20 cellular contexts compared by ENCODE assay signal in the genomic region with DNA sequence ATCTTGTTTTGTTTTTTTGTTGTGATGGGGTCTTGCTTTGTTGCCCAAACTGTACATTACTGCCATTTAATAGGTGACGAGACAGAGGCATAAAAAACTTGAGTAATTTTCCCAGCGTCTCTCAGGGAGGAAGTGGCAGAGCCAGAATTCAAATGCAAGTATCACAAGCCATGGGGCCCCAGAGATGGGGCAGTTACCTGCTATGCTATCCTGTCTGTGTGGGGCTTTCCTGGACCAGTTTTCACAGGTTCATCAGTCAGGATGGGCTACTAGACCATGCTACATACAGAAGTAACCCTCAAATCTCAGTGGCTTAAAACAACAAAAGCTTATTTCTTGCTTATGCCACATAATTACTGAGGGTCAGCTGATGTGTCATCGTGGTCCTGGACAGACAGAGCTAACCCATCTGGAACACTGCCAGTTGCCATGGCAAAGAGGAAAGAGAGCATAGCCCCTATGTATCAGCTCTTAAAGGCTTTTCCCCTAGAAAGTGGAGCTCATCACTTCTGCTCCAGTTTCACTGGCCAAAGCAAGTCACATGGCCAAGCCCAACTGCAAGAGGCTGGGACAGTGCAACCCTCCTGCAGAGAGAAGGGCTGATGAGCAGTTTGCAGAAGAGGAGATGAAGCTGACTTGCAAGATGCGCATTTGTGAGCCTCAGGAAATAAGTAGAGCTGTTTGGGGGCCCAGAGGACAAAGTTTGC. TPM values are rescaled to one million over a fixed set of nuclear protein-coding genes. Genes with fewer than 3 reads are reported as not detected.
DNase-seq lines count a peak whose midpoint lies in the region; ATAC-seq and TF ChIP-seq lines count a peak whose summit lies in the region.
"Had no signal": no experiment of that assay in that cellular context is flagged by ENCODE, and none has a peak within 500 bp of the region (broad histone marks: within the 10 kb centered on the region; RNA-seq: fewer than 3 reads in every experiment).

No MANE protein-coding gene starts in this region.

- no TSS peak for BruUV-seq in A673 (replicated peaks; lab: Mats Ljungman, UMichigan)

- no peaks in the 10 kb centered on the region for H3K27me3 ChIP-seq in A673 (replicated peaks; ENCODE audit: insufficient read depth, low read depth, low read length, poor library complexity)
- H3K27me3 ChIP-seq: colonic mucosa, gastroesophageal sphincter, spleen had no signal

- H3K4me1 Mint-ChIP-seq in WTC11 = peaks cover 13% of the 10 kb centered on the region
- H3K4me1 Mint-ChIP-seq in stimulated activated effector memory CD8-positive, alpha-beta T cell treated with anti-CD3 and anti-CD28 coated beads, Interleukin-12 subunit alpha, Interleukin-12 subunit beta, amount 100 ng/mL, for 72 hours = peaks cover 8% of the 10 kb centered on the region

- no peak overlapping the region for H3K4me3 Mint-ChIP-seq in WTC11
- no peak overlapping the region for H3K4me3 Mint-ChIP-seq in stimulated activated effector memory CD8-positive, alpha-beta T cell treated with anti-CD3 and anti-CD28 coated beads, Interleukin-12 subunit alpha, Interleukin-12 subunit beta, amount 100 ng/mL, for 72 hours
- H3K4me3 Mint-ChIP-seq: CD8-positive, alpha-beta T cell; HFFc6; naive thymus-derived CD8-positive, alpha-beta T cell; stimulated activated naive CD8-positive, alpha-beta T cell treated with anti-CD3 and anti-CD28 coated beads, Interleukin-15, Interleukin-2, amounts not matched to agents 100 ng/mL and 50 ng/mL, for 24 hours had no signal

- H3K36me3 ChIP-seq in A673 (ENCODE audit: insufficient read depth, low read length, poor library complexity, severe bottlenecking) = no peaks in the 10 kb centered on the region
- H3K36me3 ChIP-seq: colonic mucosa, gastroesophageal sphincter, lower lobe of right lung, spleen had no signal

- TF ChIP-seq CTCF in WTC11 (IDR thresholded peaks at IDR 0.05) (no peak), A673 (conservative IDR thresholded peaks at IDR 0.05; ENCODE audit: low read depth, low read length) (no peak)

- peak; percentile 6 for DNase-seq in EL
- DNase-seq in WTC11 (ENCODE audit: low spot score) = no peak
- DNase-seq in A673 (ENCODE audit: low spot score) = no peak
- no peak for DNase-seq in Ammon's horn (ENCODE audit: low spot score)
- DNase-seq in stimulated activated effector memory CD8-positive, alpha-beta T cell treated with anti-CD3 and anti-CD28 coated beads, Interleukin-12 subunit alpha, Interleukin-12 subunit beta, amount 100 ng/mL, for 72 hours (ENCODE audit: low spot score in 2 of 2) = no peak
- DNase-seq in activated T-cell treated with anti-CD3 and anti-CD28 coated beads for 4 hours = no peak
- DNase-seq: activated gamma-delta T cell; CD8-positive, alpha-beta T cell; colonic mucosa; HFFc6; lower lobe of right lung; naive thymus-derived CD8-positive, alpha-beta T cell; NCI-H1930; spleen had no signal

- H3K9me3 Mint-ChIP-seq in WTC11 = no peaks in the 10 kb centered on the region
- H3K9me3 Mint-ChIP-seq in stimulated activated effector memory CD8-positive, alpha-beta T cell treated with anti-CD3 and anti-CD28 coated beads, Interleukin-12 subunit alpha, Interleukin-12 subunit beta, amount 100 ng/mL, for 72 hours = no peaks in the 10 kb centered on the region
- H3K9me3 Mint-ChIP-seq: CD8-positive, alpha-beta T cell; HFFc6; naive thymus-derived CD8-positive, alpha-beta T cell; stimulated activated naive CD8-positive, alpha-beta T cell treated with anti-CD3 and anti-CD28 coated beads, Interleukin-15, Interleukin-2, amounts not matched to agents 100 ng/mL and 50 ng/mL, for 24 hours had no signal

- no peaks in the 10 kb centered on the region for H3K36me3 Mint-ChIP-seq in WTC11
- H3K36me3 Mint-ChIP-seq in stimulated activated effector memory CD8-positive, alpha-beta T cell treated with anti-CD3 and anti-CD28 coated beads, Interleukin-12 subunit alpha, Interleukin-12 subunit beta, amount 100 ng/mL, for 72 hours = no peaks in the 10 kb centered on the region
- H3K36me3 Mint-ChIP-seq: CD8-positive, alpha-beta T cell; naive thymus-derived CD8-positive, alpha-beta T cell had no signal

- intact Hi-C loops in A673 (cut with micrococcal nuclease; ENCODE audit: unreplicated experiment) = loop anchor here (10.0 kb wide), 1 partner anchor 188 kb away; no protein-coding TSS in a partner anchor

- POLR2A ChIA-PET in WTC11 (lab: Charles Lee) = no interaction called here
- POLR2A ChIA-PET in A673 (lab: Charles Lee; ENCODE audit: low non-redundant PET) = no interaction called here

- no peaks in the 10 kb centered on the region for H3K27me3 Mint-ChIP-seq in WTC11 (ENCODE audit: low read depth)
- H3K27me3 Mint-ChIP-seq: stimulated activated naive CD8-positive, alpha-beta T cell treated with anti-CD3 and anti-CD28 coated beads, Interleukin-15, Interleukin-2, amounts not matched to agents 100 ng/mL and 50 ng/mL, for 24 hours had no signal

- H3K4me1 ChIP-seq in A673 (ENCODE audit: insufficient read depth, low read length, poor library complexity, severe bottlenecking) = no peaks in the 10 kb centered on the region
- H3K4me1 ChIP-seq: colonic mucosa, lower lobe of right lung had no signal

- CTCF ChIA-PET in WTC11 (lab: Charles Lee) = interaction anchor here (0.6 to 2.3 kb wide), 8 partner anchors 10 to 895 kb away, joined by 3 to 10 read pairs (median 3); partner anchors contain the start of gene SYNM
- CTCF ChIA-PET in A673 (lab: Charles Lee) = no interaction called here

- no peak overlapping the region for H3K27ac Mint-ChIP-seq in WTC11
- no peak overlapping the region for H3K27ac Mint-ChIP-seq in stimulated activated effector memory CD8-positive, alpha-beta T cell treated with anti-CD3 and anti-CD28 coated beads, Interleukin-12 subunit alpha, Interleukin-12 subunit beta, amount 100 ng/mL, for 72 hours
- H3K27ac Mint-ChIP-seq: CD8-positive, alpha-beta T cell; HFFc6; naive thymus-derived CD8-positive, alpha-beta T cell; progenitor cell of endocrine pancreas; stimulated activated naive CD8-positive, alpha-beta T cell treated with anti-CD3 and anti-CD28 coated beads, Interleukin-15, Interleukin-2, amounts not matched to agents 100 ng/mL and 50 ng/mL, for 24 hours had no signal

- H3K9me3 ChIP-seq in A673 (ENCODE audit: low read depth, low read length, poor library complexity, severe bottlenecking) = no peaks in the 10 kb centered on the region
- H3K9me3 ChIP-seq: colonic mucosa, gastroesophageal sphincter, lower lobe of right lung, spleen had no signal

- no peak overlapping the region for H3K27ac ChIP-seq in A673 (ENCODE audit: low read depth, low read length, poor library complexity, severe bottlenecking)
- H3K27ac ChIP-seq: colonic mucosa, epithelial cell of prostate, gastroesophageal sphincter, lower lobe of right lung, spleen had no signal

- ATAC-seq in GM19025 (IDR thresholded peaks at IDR 0.05; ENCODE audit: low read depth, unreplicated experiment) (peak; percentile 40), HG02852 (IDR thresholded peaks at IDR 0.05; ENCODE audit: unreplicated experiment) (peak; percentile 41), WTC11 (peak; percentile 67)
- no peak for ATAC-seq in stimulated activated effector memory CD8-positive, alpha-beta T cell treated with anti-CD3 and anti-CD28 coated beads, Interleukin-12 subunit alpha, Interleukin-12 subunit beta, amount 100 ng/mL, for 72 hours
- ATAC-seq: CD8-positive, alpha-beta T cell; gastroesophageal sphincter; naive thymus-derived CD8-positive, alpha-beta T cell had no signal

- no peak overlapping the region for H3K4me3 ChIP-seq in A673 (ENCODE audit: low read depth, low read length, poor library complexity, severe bottlenecking)
- H3K4me3 ChIP-seq: colonic mucosa, gastroesophageal sphincter, lower lobe of right lung, spleen had no signal

TF ChIP-seq in WTC11, 78 proteins besides CTCF, POLR2A, EP300 and RAD21:
- TF ChIP-seq NR3C1 (CRISPR knock-in tag; conservative IDR thresholded peaks at IDR 0.05; ENCODE audit: low read depth) (no peak), USF1 (CRISPR knock-in tag; IDR thresholded peaks at IDR 0.05) (peak; percentile 73)
- TF ChIP-seq, protein P1, sequence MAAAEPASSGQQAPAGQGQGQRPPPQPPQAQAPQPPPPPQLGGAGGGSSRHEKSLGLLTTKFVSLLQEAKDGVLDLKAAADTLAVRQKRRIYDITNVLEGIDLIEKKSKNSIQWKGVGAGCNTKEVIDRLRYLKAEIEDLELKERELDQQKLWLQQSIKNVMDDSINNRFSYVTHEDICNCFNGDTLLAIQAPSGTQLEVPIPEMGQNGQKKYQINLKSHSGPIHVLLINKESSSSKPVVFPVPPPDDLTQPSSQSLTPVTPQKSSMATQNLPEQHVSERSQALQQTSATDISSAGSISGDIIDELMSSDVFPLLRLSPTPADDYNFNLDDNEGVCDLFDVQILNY (CRISPR knock-in tag; IDR thresholded peaks at IDR 0.05) = no peak
- TF ChIP-seq, protein P2, sequence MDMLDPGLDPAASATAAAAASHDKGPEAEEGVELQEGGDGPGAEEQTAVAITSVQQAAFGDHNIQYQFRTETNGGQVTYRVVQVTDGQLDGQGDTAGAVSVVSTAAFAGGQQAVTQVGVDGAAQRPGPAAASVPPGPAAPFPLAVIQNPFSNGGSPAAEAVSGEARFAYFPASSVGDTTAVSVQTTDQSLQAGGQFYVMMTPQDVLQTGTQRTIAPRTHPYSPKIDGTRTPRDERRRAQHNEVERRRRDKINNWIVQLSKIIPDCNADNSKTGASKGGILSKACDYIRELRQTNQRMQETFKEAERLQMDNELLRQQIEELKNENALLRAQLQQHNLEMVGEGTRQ (CRISPR knock-in tag; IDR thresholded peaks at IDR 0.05) = peak; percentile 86

RNA-seq across cellular contexts. Expression of gene SYNM, which starts 31.7 kb away (rescaled TPM):
- total RNA-seq in WTC11 (2021) (2.1 to 2.2 TPM (median 2.2 TPM) in 3 replicates), A673 (2021) (2.6 and 2.7 TPM in 2 replicates)
